18 cellular contexts compared by ENCODE assay signal in the genomic region with DNA sequence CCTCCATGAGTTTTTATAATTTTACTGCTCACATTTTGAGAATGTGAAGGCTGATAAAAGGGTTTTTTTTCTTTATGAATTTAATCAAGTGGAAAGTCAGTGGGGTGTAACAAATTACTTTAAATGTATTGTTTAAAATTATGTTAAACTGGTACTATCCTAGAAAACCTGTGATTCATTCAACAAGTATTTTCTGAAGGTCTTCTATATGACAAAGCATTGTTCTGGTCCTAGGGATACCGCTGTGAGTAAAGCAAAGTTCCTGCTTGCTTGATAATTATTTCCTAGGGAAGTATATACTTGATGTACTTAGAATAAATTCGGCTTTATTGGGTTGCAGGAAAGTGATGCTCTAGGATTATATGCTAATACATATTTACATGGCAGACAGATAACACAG.
"Had no signal": no experiment of that assay in that cellular context is flagged by ENCODE, and none has a peak within 500 bp of the region (broad histone marks: within the 10 kb centered on the region; RNA-seq: fewer than 3 reads in every experiment).

No MANE protein-coding gene starts in this region.

- H3K36me3 ChIP-seq: left lung, prostate gland, spleen, transverse colon had no signal

- H3K9me3 ChIP-seq: left lung, prostate gland, transverse colon had no signal

- ATAC-seq: activated T-cell treated with anti-CD3 and anti-CD28 coated beads, Interleukin-2, amount 50 U/mL, for 72 hours; effector memory CD8-positive, alpha-beta T cell; left lung; sciatic nerve; stimulated activated memory B cell treated with anti-CD40 and anti-IgM and Interleukin-4, amounts not matched to agents 10 μg/mL and 1 μg/mL and 100 μg/mL, for 72 hours had no signal

- H3K27ac ChIP-seq: left lung, prostate gland, spleen, transverse colon had no signal

- H3K4me3 ChIP-seq: left lung, prostate gland, spleen, transverse colon had no signal

- DNase-seq: activated CD4-positive, alpha-beta T cell treated with anti-CD3 and anti-CD28 coated beads for 1 hour; activated CD4-positive, alpha-beta T cell treated with anti-CD3 and anti-CD28 coated beads, Interleukin-2, amount 50 U/mL, for 48 hours; activated gamma-delta T cell treated with Interleukin-2 at 50 U/mL for 16 hours; activated naive CD8-positive, alpha-beta T cell treated with anti-CD3 and anti-CD28 coated beads for 36 hours; activated T-cell treated with anti-CD3 and anti-CD28 coated beads, Interleukin-2, amount 50 U/mL, for 72 hours; aorta; central memory CD4-positive, alpha-beta T cell; effector memory CD8-positive, alpha-beta T cell; immature natural killer cell; left lung; nephron progenitor cell; spleen; stimulated activated CD4-positive, alpha-beta T cell treated with anti-CD3 and anti-CD28 coated beads, Interleukin-1b, Interleukin-23, amount 100 ng/mL, for 48 hours; SW 1271; transverse colon had no signal

- H3K4me1 ChIP-seq: prostate gland had no signal
